37 cellular contexts compared by ENCODE assay signal in genomic region chr1:160801836-160802580, GRCh38. TPM values are rescaled to one million over a fixed set of nuclear protein-coding genes. Genes with fewer than 3 reads are reported as not detected.
DNase-seq lines count a peak whose midpoint lies in the region; ATAC-seq and TF ChIP-seq lines count a peak whose summit lies in the region.
"Had no signal": no experiment of that assay in that cellular context is flagged by ENCODE, and none has a peak within 500 bp of the region (broad histone marks: within the 10 kb centered on the region; RNA-seq: fewer than 3 reads in every experiment).

No MANE protein-coding gene starts in this region.

- no peak for DNase-seq in CD4-positive, alpha-beta T cell
- DNase-seq in H7 (peak; percentile 38), neuronal stem cell (ENCODE audit: low spot score) (no peak), NCI-H2171 (lab: John Stamatoyannopoulos, UW) (no peak), NCI-H510A (lab: John Stamatoyannopoulos, UW) (no peak), MCF 10A (ENCODE audit: unreplicated experiment) (no peak)
- DNase-seq in central memory CD8-positive, alpha-beta T cell (ENCODE audit: low spot score in 2 of 2) = no peak
- DNase-seq: activated CD4-positive, alpha-beta memory T cell treated with anti-CD3 and anti-CD28 coated beads for 36 hours; activated CD4-positive, CD25-positive, alpha-beta regulatory T cell treated with anti-CD3 and anti-CD28 coated beads, Interleukin-2, amount 50 U/mL, for 72 hours; activated CD8-positive, alpha-beta memory T cell treated with anti-CD3 and anti-CD28 coated beads, Interleukin-2, amount 50 U/mL, for 48 hours; activated naive CD8-positive, alpha-beta T cell treated with anti-CD3 and anti-CD28 coated beads, Interleukin-2, amount 10 ng/mL, durations not matched to agents 7 days and 5 days; Calu3; cortex of kidney; DMS79; erythroblast; GF-D8; glutamatergic neuron; GM23248; HFFc6; kidney; NCI-H1048; NCI-H2107; NCI-H446; NCI-H774; stimulated activated CD8-positive, alpha-beta memory T cell treated with anti-CD3 and anti-CD28 coated beads, Interleukin-4, amount 100 ng/mL, for 48 hours; substantia nigra had no signal

- CTCF ChIA-PET in CD4-positive, alpha-beta T cell (lab: Charles Lee) = interaction anchor here (1.2 kb wide), 1 partner anchor 10 kb away, joined by 3 read pairs; no protein-coding TSS in a partner anchor
- CTCF ChIA-PET in MCF 10A (lab: Yijun Ruan, JAX) = interaction anchor here (0.6 to 0.9 kb wide), 4 partner anchors 9 to 87 kb away, joined by 3 to 10 read pairs (median 4); no protein-coding TSS in a partner anchor

- no peak overlapping the region for H3K9ac ChIP-seq in neuronal stem cell (ENCODE audit: low read depth, low read length, poor library complexity)
- H3K9ac ChIP-seq: BLaER1, GM23248 had no signal

- no peak overlapping the region for H2BK5ac ChIP-seq in neuronal stem cell (ENCODE audit: low read length)

- H2BK12ac ChIP-seq in neuronal stem cell (ENCODE audit: low read length) = no peak overlapping the region

- peak overlapping the region; percentile 92 for H3K27ac Mint-ChIP-seq in CD4-positive, alpha-beta T cell
- no peak overlapping the region for H3K27ac Mint-ChIP-seq in central memory CD8-positive, alpha-beta T cell (ENCODE audit: low read depth)
- H3K27ac Mint-ChIP-seq in MCF 10A (ENCODE audit: low read depth, unreplicated experiment) = no peak overlapping the region
- H3K27ac Mint-ChIP-seq: activated T-helper 2 cell treated with anti-CD3 and anti-CD28 coated beads, Interferon-gamma antibody, Interleukin-2, Interleukin-4, amounts not matched to agents 10 μg/mL and 5 μg/mL and 100 μg/mL, durations not matched to agents 14 hours and 24 hours and 36 hours; HFFc6; mesothelial cell of epicardium; T-helper 1 cell treated with Interleukin-12 subunit alpha and Interleukin-12 subunit beta and Interleukin-4 antibody, amounts not matched to agents 30 μg/mL and 1 μg/mL, for 36 hours had no signal

- H3K27ac ChIP-seq in CD4-positive, alpha-beta T cell (ENCODE audit: low read depth, low read length) = no peak overlapping the region
- no peak overlapping the region for H3K27ac ChIP-seq in neuronal stem cell (replicated peaks; ENCODE audit: low read length)
- H3K27ac ChIP-seq: ascending aorta, BLaER1, GM23248, prostate gland had no signal

- H2BK15ac ChIP-seq in neuronal stem cell (ENCODE audit: low read length) = no peak overlapping the region

- WGBS in neuronal stem cell (ENCODE audit: extremely low coverage in 2 of 2, insufficient read length in 2 of 2, insufficient replicate concordance in 1 of 2), 2 donors = no CpG with 5 or more reads among the region's 43 CpGs

- TF ChIP-seq CTCF in CD4-positive, alpha-beta T cell (IDR thresholded peaks at IDR 0.05) = no peak
- no peak for TF ChIP-seq CTCF in MCF 10A (IDR thresholded peaks at IDR 0.05; ENCODE audit: unreplicated experiment)

- no peaks in the 10 kb centered on the region for H3K27me3 ChIP-seq in CD4-positive, alpha-beta T cell (ENCODE audit: control insufficient read depth, insufficient read depth, low read length)
- H3K27me3 ChIP-seq in H7 (ENCODE audit: control insufficient read depth, insufficient read depth, low read length) (no peaks in the 10 kb centered on the region), neuronal stem cell (ENCODE audit: control insufficient read depth in 3 of 3, insufficient read depth in 3 of 3, low read depth in 1 of 3, low read length in 3 of 3) (no peaks in the 10 kb centered on the region)
- H3K27me3 ChIP-seq: ascending aorta, BLaER1 had no signal

- no peak overlapping the region for H2BK120ac ChIP-seq in neuronal stem cell (ENCODE audit: low read depth, low read length)

- no peak overlapping the region for H4K8ac ChIP-seq in neuronal stem cell (ENCODE audit: low read depth, low read length)

- H3K4me1 ChIP-seq in neuronal stem cell (ENCODE audit: control insufficient read depth in 2 of 2, insufficient read depth in 1 of 2, low read depth in 1 of 2, low read length in 2 of 2) = no peaks in the 10 kb centered on the region
- H3K4me1 ChIP-seq: ascending aorta, prostate gland had no signal

- H2AK5ac ChIP-seq in neuronal stem cell (ENCODE audit: low read depth, low read length) = no peak overlapping the region

- H3K9me3 Mint-ChIP-seq in CD4-positive, alpha-beta T cell = peaks cover 3% of the 10 kb centered on the region
- H3K9me3 Mint-ChIP-seq in central memory CD8-positive, alpha-beta T cell = peaks cover 12% of the 10 kb centered on the region
- H3K9me3 Mint-ChIP-seq in MCF 10A (ENCODE audit: unreplicated experiment) = peaks cover 9% of the 10 kb centered on the region
- H3K9me3 Mint-ChIP-seq: HFFc6 had no signal

- peaks cover 17% of the 10 kb centered on the region for H3K9me3 ChIP-seq in CD4-positive, alpha-beta T cell (ENCODE audit: control insufficient read depth, low read length)
- H3K9me3 ChIP-seq in neuronal stem cell (replicated peaks in 1 of 2; ENCODE audit: control insufficient read depth in 2 of 2, insufficient read depth in 1 of 2, low read depth in 1 of 2, low read length in 2 of 2) = no peaks in the 10 kb centered on the region
- H3K9me3 ChIP-seq: prostate gland had no signal

- H3K4ac ChIP-seq in neuronal stem cell (ENCODE audit: low read length) = no peak overlapping the region

- H3K4me3 ChIP-seq in H7 (ENCODE audit: insufficient read depth, low read depth, low read length) (no peak overlapping the region), neuronal stem cell (ENCODE audit: low read length in 2 of 2) (no peak overlapping the region)
- H3K4me3 ChIP-seq: ascending aorta, BLaER1, GM23248, prostate gland had no signal

- peak overlapping the region; percentile 47 for H3K14ac ChIP-seq in neuronal stem cell (ENCODE audit: low read length)

- H3K4me3 Mint-ChIP-seq in CD4-positive, alpha-beta T cell = peak overlapping the region; percentile 97
- peak overlapping the region; percentile 92 for H3K4me3 Mint-ChIP-seq in central memory CD8-positive, alpha-beta T cell
- no peak overlapping the region for H3K4me3 Mint-ChIP-seq in MCF 10A (ENCODE audit: unreplicated experiment)
- H3K4me3 Mint-ChIP-seq: activated CD4-positive, alpha-beta memory T cell treated with anti-CD3 and anti-CD28 coated beads for 36 hours; HFFc6; mesothelial cell of epicardium had no signal

- H3K79me1 ChIP-seq in neuronal stem cell (ENCODE audit: low read depth, low read length) = no peaks in the 10 kb centered on the region

- no peaks in the 10 kb centered on the region for H3K36me3 ChIP-seq in H7 (replicated peaks; ENCODE audit: control insufficient read depth, insufficient read depth, low read length)
- no peaks in the 10 kb centered on the region for H3K36me3 ChIP-seq in neuronal stem cell (replicated peaks in 1 of 2; ENCODE audit: control insufficient read depth in 2 of 2, insufficient read depth in 2 of 2, low read length in 2 of 2)
- H3K36me3 ChIP-seq: ascending aorta, prostate gland had no signal

- H3K4me2 ChIP-seq in neuronal stem cell (ENCODE audit: insufficient read depth, low read length, poor library complexity, severe bottlenecking) = no peak overlapping the region

- H3K27me3 Mint-ChIP-seq in CD4-positive, alpha-beta T cell = no peaks in the 10 kb centered on the region
- no peaks in the 10 kb centered on the region for H3K27me3 Mint-ChIP-seq in central memory CD8-positive, alpha-beta T cell
- no peaks in the 10 kb centered on the region for H3K27me3 Mint-ChIP-seq in MCF 10A (ENCODE audit: insufficient read depth, unreplicated experiment)
- H3K27me3 Mint-ChIP-seq: activated CD4-positive, alpha-beta memory T cell treated with anti-CD3 and anti-CD28 coated beads for 36 hours; activated naive CD8-positive, alpha-beta T cell treated with anti-CD3 and anti-CD28 coated beads, Interleukin-2, amount 10 ng/mL, durations not matched to agents 7 days and 5 days had no signal

- H3K18ac ChIP-seq in neuronal stem cell (ENCODE audit: low read length) = peak overlapping the region; percentile 8

- intact Hi-C loops in CD4-positive, alpha-beta T cell (cut with DNase I, micrococcal nuclease) = no loop called here
- intact Hi-C loops in MCF 10A (cut with micrococcal nuclease) = no loop called here

- POLR2A ChIA-PET in CD4-positive, alpha-beta T cell (lab: Charles Lee) = no interaction called here
- POLR2A ChIA-PET in MCF 10A (lab: Yijun Ruan, JAX) = no interaction called here

- H4K91ac ChIP-seq in neuronal stem cell (ENCODE audit: low read depth, low read length, poor library complexity) = no peak overlapping the region

- peak overlapping the region; percentile 31 for H3K23ac ChIP-seq in neuronal stem cell (ENCODE audit: low read depth, low read length, poor library complexity)

- no TSS peak for BruUV-seq in MCF 10A (replicated peaks; lab: Mats Ljungman, UMichigan)

- no peak for ATAC-seq in CD4-positive, alpha-beta T cell (ENCODE audit: poor library complexity)
- no peak for ATAC-seq in central memory CD8-positive, alpha-beta T cell (replicated peaks; ENCODE audit: extremely low read depth, poor library complexity, severe bottlenecking)
- no peak for ATAC-seq in GM21515 (IDR thresholded peaks at IDR 0.05; ENCODE audit: unreplicated experiment)
- ATAC-seq: sciatic nerve had no signal

- H2AFZ ChIP-seq in neuronal stem cell (ENCODE audit: low read length) = no peak overlapping the region
- H2AFZ ChIP-seq: GM23248 had no signal

- peaks cover 91% of the 10 kb centered on the region for H3K4me1 Mint-ChIP-seq in CD4-positive, alpha-beta T cell (ENCODE audit: low read depth)
- peaks cover 86% of the 10 kb centered on the region for H3K4me1 Mint-ChIP-seq in central memory CD8-positive, alpha-beta T cell
- H3K4me1 Mint-ChIP-seq in MCF 10A (ENCODE audit: insufficient read depth, unreplicated experiment) = no peaks in the 10 kb centered on the region
- H3K4me1 Mint-ChIP-seq: mesothelial cell of epicardium had no signal

- H3K36me3 Mint-ChIP-seq in CD4-positive, alpha-beta T cell (ENCODE audit: low read depth) = peaks cover 94% of the 10 kb centered on the region
- peaks cover 59% of the 10 kb centered on the region for H3K36me3 Mint-ChIP-seq in central memory CD8-positive, alpha-beta T cell (ENCODE audit: insufficient read depth)
- no peaks in the 10 kb centered on the region for H3K36me3 Mint-ChIP-seq in MCF 10A (ENCODE audit: insufficient read depth, unreplicated experiment)

RNA-seq across cellular contexts. Expression of gene LY9, which starts 6.0 kb away (rescaled TPM):
- 100 to 1,000 TPM; 124 TPM for total RNA-seq in CD4-positive, alpha-beta T cell
- 0.24 TPM in 1 of 2 replicates, not detected in the other for total RNA-seq in H7 (2014; rRNA removed; shearing (Covaris generic))
- not detected for polyA plus RNA-seq in neuronal stem cell (2013, experiment 1 of 2)
- not detected for polyA plus RNA-seq in neuronal stem cell (2013, experiment 2 of 2)
- total RNA-seq in MCF 10A (2022) = not detected in 2 replicates
- total RNA-seq: Calu3, GM23248, HFFc6, HT-29, mesothelial cell of epicardium, RPMI7951, SK-MEL-5 had no signal
- polyA plus RNA-seq: GM23248 had no signal

Comparison
In these comparisons a context has a peak if more than half of its experiments do, and no peak if none do; other contexts are left out.
1. RNA of gene LY9, which starts 6.0 kb away (total RNA-seq): 124 TPM in CD4-positive, alpha-beta T cell; 0.24 TPM in H7 and not detected in MCF 10A; every median in the first group is over 100 times any median in the second.